Comparison of ENCODE assay signal across 9 cellular contexts in the genomic region with DNA sequence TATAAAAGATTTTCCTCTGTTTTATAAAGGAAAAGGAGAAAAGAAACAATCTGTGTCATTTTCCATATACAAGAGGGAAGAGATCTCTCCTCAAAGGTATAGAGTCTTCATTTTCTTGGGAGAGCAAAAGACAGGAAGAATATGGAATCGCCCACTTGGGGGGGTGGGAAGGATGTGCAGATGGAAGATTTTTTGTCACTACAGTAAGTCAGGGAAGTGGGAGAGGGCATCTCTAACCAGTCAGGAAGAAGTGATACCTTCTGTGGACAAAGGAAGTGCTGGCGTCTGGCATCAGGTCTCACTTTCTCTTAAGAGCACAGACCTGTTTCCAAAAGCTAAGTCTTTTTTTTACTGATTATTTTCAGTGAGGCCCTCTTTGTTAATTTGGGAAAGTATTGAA. TPM values are rescaled to one million over a fixed set of nuclear protein-coding genes. Genes with fewer than 3 reads are reported as not detected.
DNase-seq lines count a peak whose midpoint lies in the region; ATAC-seq and TF ChIP-seq lines count a peak whose summit lies in the region.
"Had no signal": no experiment of that assay in that cellular context is flagged by ENCODE, and none has a peak within 500 bp of the region (broad histone marks: within the 10 kb centered on the region; RNA-seq: fewer than 3 reads in every experiment).

No MANE protein-coding gene starts in this region.

- H4K20me1 ChIP-seq in hepatocyte (ENCODE audit: insufficient read depth, poor library complexity, severe bottlenecking) = peaks cover 18% of the 10 kb centered on the region

- H2AFZ ChIP-seq in hepatocyte = no peak overlapping the region

- H3K27ac ChIP-seq in hepatocyte = peak overlapping the region; percentile 92

- peaks cover 23% of the 10 kb centered on the region for H3K4me1 ChIP-seq in hepatocyte (ENCODE audit: insufficient read depth)

- no peaks in the 10 kb centered on the region for H3K9me3 Mint-ChIP-seq in activated T-cell treated with anti-CD3 and anti-CD28 coated beads, Interleukin-2, amount 50 U/mL, for 24 hours
- no peaks in the 10 kb centered on the region for H3K9me3 Mint-ChIP-seq in stimulated activated naive CD8-positive, alpha-beta T cell treated with anti-CD3 and anti-CD28 coated beads, Interleukin-15, amount 100 ng/mL, for 72 hours

- H3K27me3 Mint-ChIP-seq in activated T-cell treated with anti-CD3 and anti-CD28 coated beads, Interleukin-2, amount 50 U/mL, for 24 hours = no peaks in the 10 kb centered on the region
- no peaks in the 10 kb centered on the region for H3K27me3 Mint-ChIP-seq in T-helper 17 cell
- no peaks in the 10 kb centered on the region for H3K27me3 Mint-ChIP-seq in stimulated activated naive CD8-positive, alpha-beta T cell treated with anti-CD3 and anti-CD28 coated beads, Interleukin-15, amount 100 ng/mL, for 72 hours

- H3K36me3 Mint-ChIP-seq in activated T-cell treated with anti-CD3 and anti-CD28 coated beads, Interleukin-2, amount 50 U/mL, for 24 hours (ENCODE audit: low read depth) = peaks cover 52% of the 10 kb centered on the region
- H3K36me3 Mint-ChIP-seq in T-helper 17 cell (ENCODE audit: low read depth) = peaks cover 4% of the 10 kb centered on the region

- H3K9me3 ChIP-seq in T-helper 17 cell (ENCODE audit: control insufficient read depth, low read length, poor library complexity, severe bottlenecking) (no peaks in the 10 kb centered on the region), hepatocyte (ENCODE audit: low read depth) (no peaks in the 10 kb centered on the region)

- H3K4me3 ChIP-seq in hepatocyte = peak overlapping the region; percentile 58

- peak overlapping the region; percentile 95 for H3K4me3 Mint-ChIP-seq in activated T-cell treated with anti-CD3 and anti-CD28 coated beads, Interleukin-2, amount 50 U/mL, for 24 hours
- peak overlapping the region; percentile 97 for H3K4me3 Mint-ChIP-seq in T-helper 17 cell
- peak overlapping the region; percentile 81 to 90 for H3K4me3 Mint-ChIP-seq in stimulated activated naive CD8-positive, alpha-beta T cell treated with anti-CD3 and anti-CD28 coated beads, Interleukin-15, amount 100 ng/mL, for 72 hours

- H3K27me3 ChIP-seq in hepatocyte = no peaks in the 10 kb centered on the region

- peak overlapping the region; percentile 95 for H3K27ac Mint-ChIP-seq in activated T-cell treated with anti-CD3 and anti-CD28 coated beads, Interleukin-2, amount 50 U/mL, for 24 hours
- H3K27ac Mint-ChIP-seq in T-helper 17 cell = peak overlapping the region; percentile 94
- H3K27ac Mint-ChIP-seq in stimulated activated naive CD8-positive, alpha-beta T cell treated with anti-CD3 and anti-CD28 coated beads, Interleukin-15, amount 100 ng/mL, for 72 hours = peak overlapping the region; percentile 10 to 42

- peak overlapping the region; percentile 79 for H3K4me2 ChIP-seq in hepatocyte

- WGBS in hepatocyte (ENCODE audit: low lambda C conversion rate, missing lambda C conversion rate) = 24% methylated on average over 2 of the region's 2 CpGs

- H3K79me2 ChIP-seq in hepatocyte = peaks cover 60% of the 10 kb centered on the region

- TF ChIP-seq CTCF in hepatocyte (IDR thresholded peaks at IDR 0.05; ENCODE audit: poor library complexity) = no peak

- no peaks in the 10 kb centered on the region for H3K9me2 ChIP-seq in hepatocyte (replicated peaks; ENCODE audit: insufficient read depth)

- ATAC-seq in T-helper 17 cell = no peak
- no peak for ATAC-seq in stimulated activated naive CD8-positive, alpha-beta T cell treated with anti-CD3 and anti-CD28 coated beads, Interleukin-15, amount 100 ng/mL, for 72 hours
- no peak for ATAC-seq in activated CD4-positive, CD25-positive, alpha-beta regulatory T cell treated with anti-CD3 and anti-CD28 coated beads, Interleukin-2, amount 50 U/mL, for 24 hours
- ATAC-seq: left cardiac atrium had no signal

- no peak for DNase-seq in activated T-cell treated with anti-CD3 and anti-CD28 coated beads, Interleukin-2, amount 50 U/mL, for 24 hours
- DNase-seq in activated T-cell treated with anti-CD3 and anti-CD28 coated beads for 4 hours (no peak), T-helper 17 cell (no peak), hepatocyte (ENCODE audit: low spot score) (no peak), SKM-1 (lab: John Stamatoyannopoulos, UW; ENCODE audit: unreplicated experiment) (no peak), NCI-H2196 (lab: John Stamatoyannopoulos, UW; ENCODE audit: unreplicated experiment) (no peak)
- DNase-seq in stimulated activated naive CD8-positive, alpha-beta T cell treated with anti-CD3 and anti-CD28 coated beads, Interleukin-15, amount 100 ng/mL, for 72 hours = no peak
- DNase-seq: left cardiac atrium had no signal

- H3K4me1 Mint-ChIP-seq in activated T-cell treated with anti-CD3 and anti-CD28 coated beads, Interleukin-2, amount 50 U/mL, for 24 hours (ENCODE audit: low read depth) = peaks cover 54% of the 10 kb centered on the region
- peaks cover 37% of the 10 kb centered on the region for H3K4me1 Mint-ChIP-seq in T-helper 17 cell
- H3K4me1 Mint-ChIP-seq in stimulated activated naive CD8-positive, alpha-beta T cell treated with anti-CD3 and anti-CD28 coated beads, Interleukin-15, amount 100 ng/mL, for 72 hours = peaks cover 47% of the 10 kb centered on the region

- no peaks in the 10 kb centered on the region for H3K36me3 ChIP-seq in hepatocyte (replicated peaks; ENCODE audit: insufficient read depth, low read depth)

RNA-seq across cellular contexts. Expression of gene PRR14L, which starts 1.4 kb away (rescaled TPM):
- 10 to 100 TPM; 36.2 to 38.2 TPM for total RNA-seq in T-helper 17 cell
- 22.9 and 30.4 TPM in 2 replicates for total RNA-seq in hepatocyte
- polyA plus RNA-seq in hepatocyte = 12.6 and 13.2 TPM in 2 replicates

RNA-seq across cellular contexts. Expression of gene DEPDC5, which starts 5.3 kb away (rescaled TPM):
- total RNA-seq in T-helper 17 cell (10 to 100 TPM; 37.6 to 44.0 TPM), hepatocyte (14.5 and 15.9 TPM in 2 replicates)
- 12.9 and 14.7 TPM in 2 replicates for polyA plus RNA-seq in hepatocyte

Comparison
In these comparisons a context has a peak if more than half of its experiments do, and no peak if none do; other contexts are left out.
1. H3K27ac Mint-ChIP-seq: peak in every context shown above with its lines; median percentile 95 in activated T-cell treated with anti-CD3 and anti-CD28 coated beads, Interleukin-2, amount 50 U/mL, for 24 hours; 94 in T-helper 17 cell; 26 in stimulated activated naive CD8-positive, alpha-beta T cell treated with anti-CD3 and anti-CD28 coated beads, Interleukin-15, amount 100 ng/mL, for 72 hours.